ENCODE assay signal across 1 cellular context in the genomic region with DNA sequence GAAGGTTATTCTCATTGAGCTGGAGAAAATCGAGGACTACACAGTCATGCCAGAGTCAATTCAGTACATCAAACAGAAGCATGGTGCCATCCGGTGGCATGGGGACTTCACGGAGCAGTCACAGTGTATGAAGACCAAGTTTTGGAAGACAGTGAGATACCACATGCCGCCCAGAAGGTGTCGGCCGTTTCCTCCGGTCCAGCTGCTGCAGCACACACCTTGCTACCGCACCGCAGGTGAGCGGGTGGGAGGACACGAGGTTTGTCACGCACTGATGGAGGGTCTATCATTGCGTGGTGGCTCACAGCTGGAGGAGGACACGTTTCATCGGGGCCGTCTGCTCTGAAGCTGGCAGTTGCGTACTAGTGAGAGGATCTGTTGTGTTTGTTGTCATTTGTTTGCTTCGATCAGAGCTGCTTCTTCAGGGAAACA.
TF ChIP-seq lines count a peak whose summit lies in the region.

No MANE protein-coding gene starts in this region.

TF ChIP-seq in H1, 55 proteins besides CTCF, POLR2A, EP300 and RAD21:
- no peak for TF ChIP-seq SP4 (IDR thresholded peaks at IDR 0.05; ENCODE audit: low read length)
- TF ChIP-seq JUND (IDR thresholded peaks at IDR 0.05; ENCODE audit: low read length), result no peak
- TF ChIP-seq JUN (IDR thresholded peaks at IDR 0.05; ENCODE audit: low read depth, low read length), result no peak
- no peak for TF ChIP-seq SAP30 (IDR thresholded peaks at IDR 0.05; ENCODE audit: insufficient read depth, insufficient replicate concordance, low read length)
- TF ChIP-seq BRCA1 (IDR thresholded peaks at IDR 0.05; ENCODE audit: low read depth, low read length), result no peak
- TF ChIP-seq CBX8 (IDR thresholded peaks at IDR 0.05; ENCODE audit: borderline replicate concordance, low read depth, low read length), result no peak
- no peak for TF ChIP-seq NANOG (IDR thresholded peaks at IDR 0.05; ENCODE audit: insufficient read depth, low read depth, low read length, poor library complexity, severe bottlenecking)
- TF ChIP-seq HDAC6 (IDR thresholded peaks at IDR 0.05; ENCODE audit: low read depth, low read length), result no peak
- TF ChIP-seq BACH1 (IDR thresholded peaks at IDR 0.05; ENCODE audit: low read length), result no peak
- TF ChIP-seq FOSL1 (IDR thresholded peaks at IDR 0.05; ENCODE audit: insufficient read depth, low read depth, low read length), result no peak
- TF ChIP-seq POU5F1 (IDR thresholded peaks at IDR 0.05; ENCODE audit: low read depth, low read length), result no peak
- no peak for TF ChIP-seq MAFK (IDR thresholded peaks at IDR 0.05; ENCODE audit: low read depth, low read length)
- no peak for TF ChIP-seq TAF1 (IDR thresholded peaks at IDR 0.05; ENCODE audit: low read depth, low read length)
- no peak for TF ChIP-seq CREB1 (IDR thresholded peaks at IDR 0.05)
- TF ChIP-seq MAX (IDR thresholded peaks at IDR 0.05), result no peak
- TF ChIP-seq TAF7 (optimal IDR thresholded peaks at IDR 0.05; ENCODE audit: borderline replicate concordance, low read depth, low read length), result no peak
- no peak for TF ChIP-seq RXRA (IDR thresholded peaks at IDR 0.05; ENCODE audit: insufficient read depth, low read depth, low read length)
- no peak for TF ChIP-seq HDAC2 (IDR thresholded peaks at IDR 0.05; ENCODE audit: borderline replicate concordance in 1 of 2, low read depth in 2 of 2, low read length in 2 of 2)
- no peak for TF ChIP-seq GABPA (IDR thresholded peaks at IDR 0.05; ENCODE audit: borderline replicate concordance, insufficient read depth, low read length)
- TF ChIP-seq SUZ12 (IDR thresholded peaks at IDR 0.05; ENCODE audit: low read length), result no peak
